In the genomic region with DNA sequence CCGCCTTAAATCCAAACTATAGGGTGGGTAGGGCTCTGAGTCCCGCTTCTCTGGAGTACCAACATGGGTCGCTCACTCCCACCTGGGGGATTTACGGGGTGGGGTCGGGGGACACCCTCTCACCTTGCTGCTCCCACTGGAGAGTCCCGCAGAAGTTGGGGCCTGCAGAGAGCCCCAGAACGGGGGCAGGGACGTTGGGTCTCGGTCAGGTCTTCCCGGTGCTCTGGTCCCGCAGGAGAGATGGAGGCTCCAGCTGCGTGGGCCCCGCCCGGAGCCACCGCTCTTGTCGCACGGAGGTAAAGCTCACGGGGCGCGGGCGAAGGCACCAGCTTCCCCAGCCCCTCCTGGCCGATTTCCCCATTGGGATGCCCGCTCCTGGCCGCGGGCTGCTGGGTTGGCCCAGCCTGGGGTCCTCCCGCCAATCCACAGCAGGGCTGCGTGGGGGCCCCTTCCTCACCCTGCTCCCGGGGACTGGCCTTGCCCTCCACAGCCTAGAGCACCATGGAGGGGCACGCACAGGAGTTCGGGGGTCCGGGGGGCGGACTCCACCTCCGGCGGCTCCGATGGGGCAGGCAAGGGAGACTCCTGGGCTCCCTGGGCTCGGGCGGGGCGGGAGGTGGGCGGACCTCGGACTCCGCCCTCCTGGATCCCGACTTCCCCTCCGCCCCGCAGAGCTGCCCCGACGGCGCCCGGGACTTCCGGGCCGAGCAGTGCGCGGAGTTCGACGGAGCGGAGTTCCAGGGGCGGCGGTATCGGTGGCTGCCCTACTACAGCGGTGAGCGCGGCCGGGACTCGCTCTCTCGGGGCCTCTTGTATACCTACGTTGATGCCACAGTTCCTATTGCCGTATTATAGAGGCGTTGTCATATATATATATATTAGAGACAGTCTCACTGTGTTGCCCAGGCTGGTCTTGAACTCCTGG, we compare ENCODE assay signal across 8 cellular contexts. TPM values are rescaled to one million over a fixed set of nuclear protein-coding genes. Genes with fewer than 3 reads are reported as not detected.
DNase-seq lines count a peak whose midpoint lies in the region; ATAC-seq and TF ChIP-seq lines count a peak whose summit lies in the region.

No MANE protein-coding gene starts in this region.

- H3K9me3 ChIP-seq in DND-41 (ENCODE audit: insufficient read depth, low read length, severe bottlenecking): no peaks in the 10 kb centered on the region
- H3K9me3 ChIP-seq in HAP-1: no peaks in the 10 kb centered on the region
- H3K9me3 ChIP-seq in left ventricle myocardium inferior (replicated peaks): no peaks in the 10 kb centered on the region

- H3K36me3 ChIP-seq in DND-41 (ENCODE audit: insufficient read depth, low read length): no peaks in the 10 kb centered on the region
- no peaks in the 10 kb centered on the region; the same call in 1 of the 2 replicates for H3K36me3 ChIP-seq in HAP-1 (replicated peaks)
- no peaks in the 10 kb centered on the region for H3K36me3 ChIP-seq in left ventricle myocardium inferior

- peak; percentile 77 for ATAC-seq in DND-41 (ENCODE audit: insufficient read depth, low read depth)

- H3K79me2 ChIP-seq in DND-41 (ENCODE audit: insufficient read depth, low read length): no peaks in the 10 kb centered on the region

- H2AFZ ChIP-seq in DND-41 (ENCODE audit: low read depth, low read length): peak overlapping the region; percentile 48

- TF ChIP-seq CTCF in DND-41 (IDR thresholded peaks at IDR 0.05; ENCODE audit: borderline replicate concordance, extremely low read depth, low read length, poor library complexity, severe bottlenecking) (no peak), left ventricle myocardium inferior (IDR thresholded peaks at IDR 0.05; ENCODE audit: borderline replicate concordance) (no peak)

- DNase-seq in DND-41: peak; percentile 57
- DNase-seq in HAP-1 (ENCODE audit: low spot score in 2 of 2): peak in 1 of 2 experiments; percentile 54
- DNase-seq in NOMO-1 (lab: John Stamatoyannopoulos, UW; ENCODE audit: unreplicated experiment in 2 of 2): peak; percentile 48 to 79
- peak; percentile 81 for DNase-seq in activated effector memory CD4-positive, alpha-beta T cell treated with anti-CD3 and anti-CD28 coated beads, Interleukin-2, amount 50 U/mL, for 16 hours
- peak; percentile 68 for DNase-seq in left ventricle myocardium inferior
- DNase-seq in stimulated activated CD4-positive, alpha-beta T cell treated with anti-CD3 and anti-CD28 coated beads, Interleukin-12 subunit alpha, Interleukin-12 subunit beta, amount 100 ng/mL, for 24 hours (ENCODE audit: low read depth in 2 of 2): peak; percentile 10 to 45
- no peak for DNase-seq in RKO (ENCODE audit: low spot score)
- no peak for DNase-seq in DMS 273 (lab: John Stamatoyannopoulos, UW; ENCODE audit: unreplicated experiment)

- in situ Hi-C loops in HAP-1 (cut with MboI; ENCODE audit: low sequenced_read_pairs): no loop called here

- H4K20me1 ChIP-seq in DND-41 (ENCODE audit: insufficient read depth, low read length): no peaks in the 10 kb centered on the region

- intact Hi-C loops in left ventricle myocardium inferior (cut with micrococcal nuclease): no loop called here

- peak overlapping the region; percentile 47 for H3K9ac ChIP-seq in DND-41 (ENCODE audit: low read depth, low read length)

- H3K27ac ChIP-seq in DND-41 (ENCODE audit: low read length) (no peak overlapping the region), left ventricle myocardium inferior (replicated peaks) (no peak overlapping the region)

- H3K4me3 ChIP-seq in DND-41 (ENCODE audit: low read depth in 1 of 2, low read length in 2 of 2) (peak overlapping the region in 1 of 2 experiments; percentile 55; a peak in 2 of 4 replicates), HAP-1 (peak overlapping the region; percentile 34), left ventricle myocardium inferior (peak overlapping the region; percentile 68)

- H3K4me1 ChIP-seq in DND-41 (ENCODE audit: insufficient read depth, low read length): peaks cover 41% of the 10 kb centered on the region
- no peaks in the 10 kb centered on the region for H3K4me1 ChIP-seq in HAP-1
- peaks cover 10% of the 10 kb centered on the region for H3K4me1 ChIP-seq in left ventricle myocardium inferior

- H3K4me2 ChIP-seq in DND-41 (ENCODE audit: insufficient read depth, low read length): peak overlapping the region; percentile 62

- H3K27me3 ChIP-seq in DND-41 (ENCODE audit: insufficient read depth, low read length, poor library complexity) (no peaks in the 10 kb centered on the region), HAP-1 (ENCODE audit: low read depth) (no peaks in the 10 kb centered on the region), left ventricle myocardium inferior (ENCODE audit: low read depth) (peaks cover 53% of the 10 kb centered on the region)

RNA-seq across cellular contexts. Expression of gene PAPLN, which starts 8.4 kb away (rescaled TPM):
- 1.2 TPM for total RNA-seq in left ventricle myocardium inferior

Comparison
In these comparisons a context has a peak if more than half of its experiments do, and no peak if none do; other contexts are left out.
1. DNase-seq: peak in DND-41 (single experiment), NOMO-1 (2 of 2), activated effector memory CD4-positive, alpha-beta T cell treated with anti-CD3 and anti-CD28 coated beads, Interleukin-2, amount 50 U/mL, for 16 hours (single experiment), left ventricle myocardium inferior (single experiment) and stimulated activated CD4-positive, alpha-beta T cell treated with anti-CD3 and anti-CD28 coated beads, Interleukin-12 subunit alpha, Interleukin-12 subunit beta, amount 100 ng/mL, for 24 hours (2 of 2); none in RKO (single experiment) and DMS 273 (single experiment).